Comparison of ENCODE assay signal across 13 cellular contexts in genomic region chr6:45472383-45472782, GRCh38.
DNase-seq lines count a peak whose midpoint lies in the region; ATAC-seq, FAIRE-seq and TF ChIP-seq lines count a peak whose summit lies in the region.
"Had no signal": no experiment of that assay in that cellular context is flagged by ENCODE, and none has a peak within 500 bp of the region (broad histone marks: within the 10 kb centered on the region; RNA-seq: fewer than 3 reads in every experiment).

No MANE protein-coding gene starts in this region.

- H3K4me3 ChIP-seq in body of pancreas (no peak overlapping the region), skeletal muscle cell (ENCODE audit: low read depth, low read length) (no peak overlapping the region), endodermal cell (ENCODE audit: low read length) (no peak overlapping the region)

- 82 to 94% methylated on average over 7 of the region's 7 CpGs for WGBS in body of pancreas, 2 donors
- WGBS in endodermal cell (ENCODE audit: insufficient coverage in 1 of 2, insufficient read length in 1 of 2), 2 experiments: 85 to 90% methylated on average over 4 to 7 of the region's 7 CpGs

- no peak overlapping the region for H3K4me3 Mint-ChIP-seq in endothelial cell (ENCODE audit: unreplicated experiment)
- H3K4me3 Mint-ChIP-seq in endodermal cell: no peak overlapping the region
- H3K4me3 Mint-ChIP-seq: activated naive CD8-positive, alpha-beta T cell; CD4-positive, alpha-beta memory T cell had no signal

- no peak for TF ChIP-seq POLR2A in body of pancreas (IDR thresholded peaks at IDR 0.05)

- DNase-seq in LHCN-M2 (ENCODE audit: low read depth) (peak; percentile 91), body of pancreas (peak in 1 of 4 donors; percentile 31), skeletal muscle cell (ENCODE audit: low read depth) (peak; percentile 57), endothelial cell (ENCODE audit: low spot score) (no peak), endodermal cell (no peak), DMS114 treated with DMSO at 0.1 percent for 48 hours (lab: John Stamatoyannopoulos, UW; ENCODE audit: unreplicated experiment) (no peak), RCC 7860 (ENCODE audit: low spot score) (no peak)
- DNase-seq: activated CD4-positive, alpha-beta T cell treated with anti-CD3 and anti-CD28 coated beads, Interleukin-2, amount 50 U/mL, for 1 hour; CD4-positive, alpha-beta memory T cell; NCI-H1105 treated with DMSO at 0.1 percent for 48 hours; occipital lobe had no signal

- H3K36me3 ChIP-seq in body of pancreas (replicated peaks in 1 of 2; ENCODE audit: insufficient read depth in 1 of 2, low read depth in 2 of 2) (no peaks in the 10 kb centered on the region), endodermal cell (ENCODE audit: control insufficient read depth, insufficient read depth, low read length) (no peaks in the 10 kb centered on the region)

- H3K36me3 Mint-ChIP-seq in endothelial cell (ENCODE audit: low read depth, unreplicated experiment) (peaks cover 5% of the 10 kb centered on the region), endodermal cell (ENCODE audit: low read depth) (no peaks in the 10 kb centered on the region)

- H3K27me3 Mint-ChIP-seq in endothelial cell (ENCODE audit: unreplicated experiment): no peaks in the 10 kb centered on the region
- H3K27me3 Mint-ChIP-seq in endodermal cell (ENCODE audit: insufficient read depth): peaks cover 2% of the 10 kb centered on the region
- H3K27me3 Mint-ChIP-seq: activated naive CD8-positive, alpha-beta T cell; CD4-positive, alpha-beta memory T cell had no signal

- H3K9me3 ChIP-seq in body of pancreas: no peaks in the 10 kb centered on the region
- no peaks in the 10 kb centered on the region for H3K9me3 ChIP-seq in endodermal cell (ENCODE audit: control insufficient read depth, low read length)

- TF ChIP-seq CTCF in body of pancreas (IDR thresholded peaks at IDR 0.05) (no peak), endothelial cell (IDR thresholded peaks at IDR 0.05; ENCODE audit: unreplicated experiment) (no peak), endodermal cell (conservative IDR thresholded peaks at IDR 0.05) (no peak)

- H3K27ac Mint-ChIP-seq in endothelial cell (ENCODE audit: unreplicated experiment): no peak overlapping the region
- no peak overlapping the region for H3K27ac Mint-ChIP-seq in endodermal cell

- FAIRE-seq in RCC 7860 (lab: Jason Lieb, UNC): no peak

- H3K27me3 ChIP-seq in body of pancreas: no peaks in the 10 kb centered on the region
- no peaks in the 10 kb centered on the region for H3K27me3 ChIP-seq in layer of hippocampus (ENCODE audit: control insufficient read depth, insufficient read depth, low read length)
- no peaks in the 10 kb centered on the region for H3K27me3 ChIP-seq in endodermal cell (ENCODE audit: control insufficient read depth, insufficient read depth, low read length, poor library complexity, severe bottlenecking)

- H3K9me3 Mint-ChIP-seq in endothelial cell (ENCODE audit: unreplicated experiment) (no peaks in the 10 kb centered on the region), endodermal cell (no peaks in the 10 kb centered on the region)
- H3K9me3 Mint-ChIP-seq: CD4-positive, alpha-beta memory T cell had no signal

- H3K9ac ChIP-seq in endodermal cell (ENCODE audit: extremely low read depth, low read length, poor library complexity, severe bottlenecking): no peak overlapping the region

- H3K4me1 ChIP-seq in body of pancreas (peaks cover 14% of the 10 kb centered on the region), endodermal cell (ENCODE audit: control insufficient read depth, insufficient read depth, low read length) (no peaks in the 10 kb centered on the region)

- peak; percentile 30 for ATAC-seq in body of pancreas

- H3K4me1 Mint-ChIP-seq in endothelial cell (ENCODE audit: unreplicated experiment): no peaks in the 10 kb centered on the region
- H3K4me1 Mint-ChIP-seq in endodermal cell: no peaks in the 10 kb centered on the region

- no peak overlapping the region for H3K27ac ChIP-seq in body of pancreas
- peak overlapping the region; percentile 25 for H3K27ac ChIP-seq in layer of hippocampus (ENCODE audit: low read depth, low read length)
- no peak overlapping the region for H3K27ac ChIP-seq in endodermal cell (ENCODE audit: low read depth, low read length)

- intact Hi-C loops in body of pancreas (cut with DNase I): no loop called here

Comparison
In these comparisons a context has a peak if more than half of its experiments do, and no peak if none do; other contexts are left out.
1. DNase-seq: peak in LHCN-M2 (single experiment) and skeletal muscle cell (single experiment); none in endothelial cell (single experiment), endodermal cell (single experiment), DMS114 treated with DMSO at 0.1 percent for 48 hours (single experiment) and RCC 7860 (single experiment).